ENCODE assay signal across 26 cellular contexts in the genomic region with DNA sequence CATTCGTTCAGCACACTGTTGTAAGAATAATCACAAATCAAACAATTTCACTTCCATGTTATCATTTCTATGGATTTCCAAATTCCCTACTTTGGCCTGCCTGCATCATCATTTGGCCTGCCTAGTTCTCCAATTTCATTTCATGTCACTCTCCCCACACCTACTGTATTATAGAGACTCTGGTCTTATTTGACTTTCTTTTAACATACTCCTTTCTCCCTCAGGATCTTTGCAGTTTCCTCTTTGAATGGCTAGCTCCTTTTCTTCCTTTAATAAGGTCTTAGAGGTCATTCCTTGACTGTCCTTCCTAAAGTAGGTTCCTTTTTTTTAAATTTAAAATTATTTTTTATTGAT. TPM values are rescaled to one million over a fixed set of nuclear protein-coding genes. Genes with fewer than 3 reads are reported as not detected.
DNase-seq lines count a peak whose midpoint lies in the region; ATAC-seq, FAIRE-seq and TF ChIP-seq lines count a peak whose summit lies in the region.
"Had no signal": no experiment of that assay in that cellular context is flagged by ENCODE, and none has a peak within 500 bp of the region (broad histone marks: within the 10 kb centered on the region; RNA-seq: fewer than 3 reads in every experiment).

No MANE protein-coding gene starts in this region.

- TF ChIP-seq EP300 in HepG2 (IDR thresholded peaks at IDR 0.05; ENCODE audit: low read depth in 2 of 2, low read length in 2 of 2) (no peak), HepG2 (CRISPR knock-in tag; IDR thresholded peaks at IDR 0.05; ENCODE audit: borderline replicate concordance) (no peak)

- TF ChIP-seq POLR2A in HepG2 (IDR thresholded peaks at IDR 0.05; ENCODE audit: insufficient read depth in 1 of 2, low read depth in 2 of 2, low read length in 2 of 2) = no peak

- CTCF ChIA-PET in HepG2 (lab: Yijun Ruan, JAX; ENCODE audit: low intra/inter-chr PET ratio, low total read pairs) (no interaction called here), Caco-2 (lab: Charles Lee) (no interaction called here)

- H3K79me2 ChIP-seq in ACC112 (ENCODE audit: control insufficient read depth, insufficient read depth, low read length, unreplicated experiment) (peaks cover 10% of the 10 kb centered on the region), HepG2 (ENCODE audit: insufficient read depth, low read length) (peaks cover 16% of the 10 kb centered on the region), smooth muscle cell (ENCODE audit: low read depth) (peaks cover 10% of the 10 kb centered on the region)

- H3K27me3 Mint-ChIP-seq in Caco-2 (ENCODE audit: insufficient read depth, unreplicated experiment) = no peaks in the 10 kb centered on the region
- H3K27me3 Mint-ChIP-seq: activated CD4-positive, alpha-beta memory T cell treated with anti-CD3 and anti-CD28 coated beads for 36 hours; activated naive CD8-positive, alpha-beta T cell treated with anti-CD3 and anti-CD28 coated beads for 36 hours; naive thymus-derived CD4-positive, alpha-beta T cell; type B pancreatic cell had no signal

- POLR2A ChIA-PET in HepG2 (lab: Yijun Ruan, JAX) = no interaction called here
- POLR2A ChIA-PET in Caco-2 (lab: Charles Lee) = no interaction called here

- peak overlapping the region; percentile 57 for H3K27ac ChIP-seq in ACC112 (ENCODE audit: low read depth, low read length)
- peak overlapping the region; percentile 62 for H3K27ac ChIP-seq in HepG2 (ENCODE audit: extremely low read length, insufficient read depth, low read length)
- peak overlapping the region; percentile 17 for H3K27ac ChIP-seq in smooth muscle cell (ENCODE audit: low read depth)

- TF ChIP-seq CTCF in HepG2 (CRISPR knock-in tag; IDR thresholded peaks at IDR 0.05) (no peak), smooth muscle cell (IDR thresholded peaks at IDR 0.05; ENCODE audit: borderline replicate concordance, insufficient read depth, poor library complexity, severe bottlenecking) (no peak), Caco-2 (IDR thresholded peaks at IDR 0.05; ENCODE audit: insufficient read depth in 1 of 2, low read depth in 1 of 2, low read length in 1 of 2, severe bottlenecking in 1 of 2, unreplicated experiment in 1 of 2) (no peak)

- no peaks in the 10 kb centered on the region for H3K27me3 ChIP-seq in ACC112 (ENCODE audit: insufficient read depth, low read length)
- H3K27me3 ChIP-seq in HepG2 (ENCODE audit: control insufficient read depth in 1 of 2, insufficient read depth in 2 of 2, low read length in 2 of 2) = no peaks in the 10 kb centered on the region
- H3K27me3 ChIP-seq in smooth muscle cell (ENCODE audit: low read depth) = no peaks in the 10 kb centered on the region
- no peaks in the 10 kb centered on the region for H3K27me3 ChIP-seq in Caco-2 (replicated peaks; ENCODE audit: control insufficient read depth, insufficient read depth, low read length)

- DNase-seq in fibroblast of peridontal ligament (ENCODE audit: extremely low read depth) = peak; percentile 13
- no peak for DNase-seq in HepG2 (ENCODE audit: low spot score)
- no peak for DNase-seq in smooth muscle cell (lab: John Stamatoyannopoulos, UW; ENCODE audit: unreplicated experiment)
- no peak for DNase-seq in activated gamma-delta T cell treated with Interleukin-2 at 50 U/mL for 16 hours
- no peak for DNase-seq in Caco-2
- DNase-seq in NCI-H2081 (lab: John Stamatoyannopoulos, UW) = no peak
- DNase-seq: activated CD4-positive, alpha-beta memory T cell treated with anti-CD3 and anti-CD28 coated beads for 36 hours; activated naive CD8-positive, alpha-beta T cell treated with anti-CD3 and anti-CD28 coated beads for 36 hours; islet precursor cell; mesendoderm; naive thymus-derived CD4-positive, alpha-beta T cell; NCI-H524; nucleus accumbens; stimulated activated CD4-positive, alpha-beta T cell treated with anti-CD3 and anti-CD28 coated beads, Interleukin-12 subunit alpha, Interleukin-12 subunit beta, amount 100 ng/mL, for 4 hours; stimulated activated naive CD8-positive, alpha-beta T cell treated with anti-CD3 and anti-CD28 coated beads, Interleukin-15, Interleukin-2, amounts not matched to agents 100 U/mL and 50 U/mL, for 24 hours; T-helper 1 cell had no signal

- H3K27ac Mint-ChIP-seq in Caco-2 (ENCODE audit: unreplicated experiment) = no peak overlapping the region
- H3K27ac Mint-ChIP-seq: activated CD4-positive, alpha-beta memory T cell treated with anti-CD3 and anti-CD28 coated beads for 36 hours; activated naive CD8-positive, alpha-beta T cell treated with anti-CD3 and anti-CD28 coated beads for 36 hours; activated T-helper 2 cell treated with anti-CD3 and anti-CD28 coated beads, Interferon-gamma antibody, Interleukin-2, Interleukin-4, amounts not matched to agents 10 μg/mL and 5 μg/mL and 100 μg/mL, durations not matched to agents 14 hours and 24 hours and 36 hours; naive thymus-derived CD4-positive, alpha-beta T cell; type B pancreatic cell had no signal

- H3K36me3 ChIP-seq in ACC112 (ENCODE audit: insufficient read depth, low read length) (peaks cover 5% of the 10 kb centered on the region; the same call in 1 of the 2 replicates), HepG2 (replicated peaks in 1 of 2; ENCODE audit: control insufficient read depth in 1 of 2, insufficient read depth in 2 of 2, low read length in 2 of 2) (peaks cover 0 to 17% of the 10 kb centered on the region in 2 experiments; a peak in 4 of 5 replicates), smooth muscle cell (ENCODE audit: low read depth) (no peaks in the 10 kb centered on the region), Caco-2 (ENCODE audit: control insufficient read depth, insufficient read depth, low read length) (no peaks in the 10 kb centered on the region)

- no peak for FAIRE-seq in HepG2 (lab: Jason Lieb, UNC)
- FAIRE-seq: A204.1, G401.6, HTR-8/SVneo, RCC 7860 had no signal

- TF ChIP-seq RAD21 in HepG2 (CRISPR knock-in tag; IDR thresholded peaks at IDR 0.05) = no peak

- in situ Hi-C loops in HepG2 (cut with HindIII; ENCODE audit: extremely low pct_ligation_motif_present, low pct_unique_long_range_greater_than_20kb) = no loop called here

- WGBS in HepG2 (ENCODE audit: low lambda C conversion rate) = 91% methylated on average over 1 of the region's 1 CpG
- WGBS in smooth muscle cell (ENCODE audit: low lambda C conversion rate) = 91% methylated on average over 1 of the region's 1 CpG

- H3K4me1 ChIP-seq in ACC112 (ENCODE audit: control insufficient read depth, insufficient read depth, low read length, unreplicated experiment) (peaks cover 12% of the 10 kb centered on the region), HepG2 (ENCODE audit: insufficient read depth, low read length) (peaks cover 22% of the 10 kb centered on the region), smooth muscle cell (ENCODE audit: low read depth) (peaks cover 5% of the 10 kb centered on the region), Caco-2 (no peaks in the 10 kb centered on the region)

- H3K36me3 Mint-ChIP-seq in Caco-2 (ENCODE audit: insufficient read depth, unreplicated experiment) = no peaks in the 10 kb centered on the region
- H3K36me3 Mint-ChIP-seq: type B pancreatic cell had no signal

- no peaks in the 10 kb centered on the region for H3K4me1 Mint-ChIP-seq in Caco-2 (ENCODE audit: low read depth, unreplicated experiment)

- H2AFZ ChIP-seq in ACC112 (ENCODE audit: low read length, unreplicated experiment) = peak overlapping the region; percentile 26
- no peak overlapping the region for H2AFZ ChIP-seq in HepG2 (ENCODE audit: low read length)
- H2AFZ ChIP-seq in smooth muscle cell (ENCODE audit: low read depth) = no peak overlapping the region

- intact Hi-C loops in HepG2 (cut with micrococcal nuclease; ENCODE audit: unreplicated experiment) (loop anchor here (1.0 kb wide), 1 partner anchor 11 kb away; no protein-coding TSS in a partner anchor), Caco-2 (cut with micrococcal nuclease; ENCODE audit: unreplicated experiment) (no loop called here)

- no peaks in the 10 kb centered on the region for H3K9me3 Mint-ChIP-seq in Caco-2 (ENCODE audit: unreplicated experiment)
- H3K9me3 Mint-ChIP-seq: activated CD4-positive, alpha-beta memory T cell treated with anti-CD3 and anti-CD28 coated beads for 36 hours; activated naive CD8-positive, alpha-beta T cell treated with anti-CD3 and anti-CD28 coated beads for 36 hours; activated T-helper 2 cell treated with anti-CD3 and anti-CD28 coated beads, Interferon-gamma antibody, Interleukin-2, Interleukin-4, amounts not matched to agents 10 μg/mL and 5 μg/mL and 100 μg/mL, durations not matched to agents 14 hours and 24 hours and 36 hours; naive thymus-derived CD4-positive, alpha-beta T cell; type B pancreatic cell had no signal

- no peak overlapping the region for H3K4me2 ChIP-seq in HepG2 (ENCODE audit: low read depth, low read length)
- no peak overlapping the region for H3K4me2 ChIP-seq in smooth muscle cell

- ATAC-seq in HepG2 (no peak), esophagus mucosa (no peak)
- ATAC-seq: activated CD4-positive, CD25-positive, alpha-beta regulatory T cell treated with anti-CD3 and anti-CD28 coated beads, Interleukin-2, amount 50 U/mL, for 24 hours; naive thymus-derived CD4-positive, alpha-beta T cell; stimulated activated naive CD8-positive, alpha-beta T cell treated with anti-CD3 and anti-CD28 coated beads, Interleukin-15, Interleukin-2, amounts not matched to agents 100 U/mL and 50 U/mL, for 24 hours had no signal

- no peak overlapping the region for H3K4me3 Mint-ChIP-seq in Caco-2 (ENCODE audit: unreplicated experiment)
- H3K4me3 Mint-ChIP-seq: activated CD4-positive, alpha-beta memory T cell treated with anti-CD3 and anti-CD28 coated beads for 36 hours; activated naive CD8-positive, alpha-beta T cell treated with anti-CD3 and anti-CD28 coated beads for 36 hours; naive thymus-derived CD4-positive, alpha-beta T cell; type B pancreatic cell had no signal

- H4K20me1 ChIP-seq in HepG2 (ENCODE audit: insufficient read depth, low read length) (peaks cover 2% of the 10 kb centered on the region; the same call in 1 of the 2 replicates), smooth muscle cell (ENCODE audit: low read depth) (peaks cover 57% of the 10 kb centered on the region)

- H3K9ac ChIP-seq in HepG2 (ENCODE audit: insufficient read depth, low read depth, low read length) (peak overlapping the region; percentile 18; the same call in 1 of the 2 replicates), smooth muscle cell (ENCODE audit: low read depth) (no peak overlapping the region)

- BruUV-seq in HepG2 (replicated peaks; lab: Mats Ljungman, UMichigan) = no TSS peak
- no TSS peak for BruUV-seq in Caco-2 (replicated peaks; lab: Mats Ljungman, UMichigan)

- H3F3A ChIP-seq in smooth muscle cell (ENCODE audit: low read depth) = no peaks in the 10 kb centered on the region

- H3K9me3 ChIP-seq in HepG2 (ENCODE audit: low read length) (no peaks in the 10 kb centered on the region), smooth muscle cell (replicated peaks; ENCODE audit: low read depth) (no peaks in the 10 kb centered on the region), Caco-2 (no peaks in the 10 kb centered on the region)

- H3K4me3 ChIP-seq in ACC112 (ENCODE audit: low read depth, low read length) = no peak overlapping the region
- no peak overlapping the region for H3K4me3 ChIP-seq in HepG2 (replicated peaks in 1 of 3; ENCODE audit: insufficient read depth in 1 of 3, low read depth in 2 of 3, low read length in 3 of 3)
- H3K4me3 ChIP-seq in smooth muscle cell = no peak overlapping the region
- no peak overlapping the region for H3K4me3 ChIP-seq in Caco-2 (ENCODE audit: low read depth, low read length)

RNA-seq across cellular contexts. Expression of a gene that starts 36.3 kb away (rescaled TPM):
- not detected in 2 replicates for total RNA-seq in HepG2 (2016; rRNA removed; fragmentation: Illumina TruSeq; extraction: Trizol)
- total RNA-seq in HepG2 (2016; cell fraction: cytosol; rRNA removed; fragmentation: Illumina TruSeq; extraction: Trizol; ENCODE audit: low read depth) = not detected in 2 replicates
- total RNA-seq in HepG2 (2016; cell fraction: insoluble cytoplasmic fraction; rRNA removed; fragmentation: Illumina TruSeq; extraction: Trizol) = not detected in 2 replicates
- total RNA-seq in HepG2 (2016; cell fraction: membrane; rRNA removed; fragmentation: Illumina TruSeq; extraction: Trizol) = not detected in 2 replicates
- total RNA-seq in HepG2 (2016; cell fraction: nucleus; rRNA removed; fragmentation: Illumina TruSeq; extraction: Trizol) = not detected in 2 replicates
- polyA plus RNA-seq in HepG2 (2011; rRNA removed) = 0.10 and 0.13 TPM in 2 replicates
- 0.03 TPM in 1 of 2 replicates, not detected in the other for polyA plus RNA-seq in HepG2 (2011; cell fraction: cytosol; rRNA removed)
- polyA plus RNA-seq in HepG2 (2011; cell fraction: nucleus; rRNA removed) = 0.29 and 0.56 TPM in 2 replicates
- polyA plus RNA-seq in HepG2 (2012) = 0.38 and 0.40 TPM in 2 replicates
- polyA plus RNA-seq in HepG2 (2016; cell fraction: cytosol; fragmentation: Illumina TruSeq; extraction: Trizol; ENCODE audit: low read depth) = not detected in 2 replicates
- polyA plus RNA-seq in HepG2 (2016; cell fraction: insoluble cytoplasmic fraction; fragmentation: Illumina TruSeq; extraction: Trizol; ENCODE audit: low read depth) = not detected in 2 replicates
- not detected in 2 replicates for polyA plus RNA-seq in HepG2 (2016; cell fraction: membrane; fragmentation: Illumina TruSeq; extraction: Trizol; ENCODE audit: low read depth)
- polyA plus RNA-seq in HepG2 (2016; cell fraction: nucleus; fragmentation: Illumina TruSeq; extraction: Trizol; ENCODE audit: insufficient read depth, low read depth) = not detected in 2 replicates
- 0.10 TPM in 1 of 2 replicates, not detected in the other for polyA minus RNA-seq in HepG2 (2011; rRNA and poly(A)+ RNA removed; ENCODE audit: low replicate concordance)
- not detected in 2 replicates for polyA minus RNA-seq in HepG2 (2011; cell fraction: cytosol; rRNA and poly(A)+ RNA removed)
- 0.25 TPM in 1 of 2 replicates, not detected in the other for polyA minus RNA-seq in HepG2 (2011; cell fraction: nucleus; rRNA and poly(A)+ RNA removed)
- 0.27 TPM in 1 of 2 replicates, not detected in the other for total RNA-seq in smooth muscle cell
- polyA plus RNA-seq in smooth muscle cell = 0.45 and 1.1 TPM in 2 replicates
- total RNA-seq in esophagus mucosa = 2.6 TPM
- not detected in 2 replicates for total RNA-seq in Caco-2 (2022)
- total RNA-seq: activated CD4-positive, alpha-beta memory T cell treated with anti-CD3 and anti-CD28 coated beads for 36 hours; activated naive CD8-positive, alpha-beta T cell treated with anti-CD3 and anti-CD28 coated beads for 36 hours; activated T-helper 2 cell treated with anti-CD3 and anti-CD28 coated beads, Interferon-gamma antibody, Interleukin-2, Interleukin-4, amounts not matched to agents 10 μg/mL and 5 μg/mL and 100 μg/mL, durations not matched to agents 14 hours and 24 hours and 36 hours; SK-MEL-5 had no signal
- polyA plus RNA-seq: naive thymus-derived CD4-positive, alpha-beta T cell had no signal
